In genomic region chr1:29754608-29755375, GRCh38 we compare ENCODE assay signal across 15 cellular contexts.
"Had no signal": no experiment of that assay in that cellular context is flagged by ENCODE, and none has a peak within 500 bp of the region (broad histone marks: within the 10 kb centered on the region; RNA-seq: fewer than 3 reads in every experiment).

No MANE protein-coding gene starts in this region.

- DNase-seq: activated CD4-positive, alpha-beta memory T cell treated with anti-CD3 and anti-CD28 coated beads for 36 hours; activated CD4-positive, alpha-beta T cell treated with anti-CD3 and anti-CD28 coated beads for 1 hour; activated naive CD4-positive, alpha-beta T cell; effector memory CD4-positive, alpha-beta T cell; hippocampal formation; lower lobe of right lung; mucosa of descending colon; stimulated activated CD4-positive, alpha-beta T cell treated with anti-CD3 and anti-CD28 coated beads, Interleukin-4, amount 100 ng/mL, for 24 hours had no signal

- H3K27ac Mint-ChIP-seq: activated CD4-positive, alpha-beta memory T cell treated with anti-CD3 and anti-CD28 coated beads for 36 hours; activated T-helper 1 cell treated with anti-CD3 and anti-CD28 coated beads, Interleukin-12 subunit alpha, Interleukin-12 subunit beta, Interleukin-2, Interleukin-4 antibody, amounts not matched to agents 30 ng/mL and 10 ng/mL and 1 ng/mL, durations not matched to agents 14 hours and 24 hours and 36 hours; naive thymus-derived CD8-positive, alpha-beta T cell had no signal

- H3K36me3 ChIP-seq: cardiac muscle cell, lower lobe of right lung, SJSA1, tibial nerve had no signal

- H3K4me1 Mint-ChIP-seq: naive thymus-derived CD8-positive, alpha-beta T cell had no signal

- H3K27ac ChIP-seq: cardiac muscle cell, lower lobe of right lung, SJSA1, tibial nerve had no signal

- H3K4me3 ChIP-seq: cardiac muscle cell, lower lobe of right lung, mucosa of descending colon, SJSA1, tibial nerve had no signal

- ATAC-seq: lower lobe of right lung; mucosa of descending colon; naive thymus-derived CD8-positive, alpha-beta T cell had no signal

- H3K4me3 Mint-ChIP-seq: activated CD4-positive, alpha-beta memory T cell treated with anti-CD3 and anti-CD28 coated beads for 36 hours; activated T-helper 1 cell treated with anti-CD3 and anti-CD28 coated beads, Interleukin-12 subunit alpha, Interleukin-12 subunit beta, Interleukin-2, Interleukin-4 antibody, amounts not matched to agents 30 ng/mL and 10 ng/mL and 1 ng/mL, durations not matched to agents 14 hours and 24 hours and 36 hours; naive thymus-derived CD8-positive, alpha-beta T cell had no signal

- FAIRE-seq: astrocyte, colon had no signal

- H3K9me3 Mint-ChIP-seq: activated CD4-positive, alpha-beta memory T cell treated with anti-CD3 and anti-CD28 coated beads for 36 hours; activated T-helper 1 cell treated with anti-CD3 and anti-CD28 coated beads, Interleukin-12 subunit alpha, Interleukin-12 subunit beta, Interleukin-2, Interleukin-4 antibody, amounts not matched to agents 30 ng/mL and 10 ng/mL and 1 ng/mL, durations not matched to agents 14 hours and 24 hours and 36 hours; naive thymus-derived CD8-positive, alpha-beta T cell had no signal

- H3K4me1 ChIP-seq: lower lobe of right lung, SJSA1, tibial nerve had no signal

- H3K9me3 ChIP-seq: lower lobe of right lung, mucosa of descending colon, SJSA1, tibial nerve had no signal

- H3K36me3 Mint-ChIP-seq: activated CD4-positive, alpha-beta memory T cell treated with anti-CD3 and anti-CD28 coated beads for 36 hours; naive thymus-derived CD8-positive, alpha-beta T cell had no signal

- H3K27me3 ChIP-seq: cardiac muscle cell, tibial nerve had no signal
